9 cellular contexts compared by ENCODE assay signal in genomic region chr16:29028457-29029167, GRCh38. TPM values are rescaled to one million over a fixed set of nuclear protein-coding genes. Genes with fewer than 3 reads are reported as not detected.
DNase-seq lines count a peak whose midpoint lies in the region; ATAC-seq and TF ChIP-seq lines count a peak whose summit lies in the region.
"Had no signal": no experiment of that assay in that cellular context is flagged by ENCODE, and none has a peak within 500 bp of the region (broad histone marks: within the 10 kb centered on the region; RNA-seq: fewer than 3 reads in every experiment).

No MANE protein-coding gene starts in this region.

- POLR2A ChIA-PET in naive thymus-derived CD4-positive, alpha-beta T cell (lab: Charles Lee) = interaction anchor here (0.8 to 2.9 kb wide), 10 partner anchors 9 to 74 kb away, joined by 3 to 28 read pairs (median 4); partner anchors contain the start of genes LAT and SPNS1

- peak overlapping the region in 8 of 11 experiments; percentile 31 to 63 (median 53); a peak in 13 of 22 replicates for H3K9ac ChIP-seq in BLaER1 treated with 17β-estradiol and CSF1 and Interleukin-3, amounts not matched to agents 10 nM and 100 nM

- H3K9me3 ChIP-seq in BLaER1 treated with 17β-estradiol and CSF1 and Interleukin-3, amounts not matched to agents 10 nM and 100 nM (replicated peaks in 1 of 11) = no peaks in the 10 kb centered on the region
- H3K9me3 ChIP-seq in naive thymus-derived CD4-positive, alpha-beta T cell (ENCODE audit: control insufficient read depth in 2 of 3, low read length in 3 of 3) = no peaks in the 10 kb centered on the region

- peak overlapping the region; percentile 94; the same call in 1 of the 2 replicates for H2AFZ ChIP-seq in GM23338

- no peaks in the 10 kb centered on the region for H3K9me2 ChIP-seq in GM23338 (ENCODE audit: insufficient read depth)

- ATAC-seq in GM23338 (peak; percentile 54), GM18517 (IDR thresholded peaks at IDR 0.05; ENCODE audit: unreplicated experiment) (no peak)
- peak; percentile 27 for ATAC-seq in activated T-helper 17 cell treated with anti-CD3 and anti-CD28 coated beads, Interleukin-2, amount 50 U/mL, for 72 hours (replicated peaks)
- ATAC-seq in naive thymus-derived CD4-positive, alpha-beta T cell = no peak
- ATAC-seq: sciatic nerve had no signal

- H3K4me1 Mint-ChIP-seq in GM23338 = peaks cover 12% of the 10 kb centered on the region
- peaks cover 7% of the 10 kb centered on the region for H3K4me1 Mint-ChIP-seq in activated T-helper 17 cell treated with anti-CD3 and anti-CD28 coated beads, Interleukin-2, amount 50 U/mL, for 72 hours
- H3K4me1 Mint-ChIP-seq in naive thymus-derived CD4-positive, alpha-beta T cell = peaks cover 19 to 54% (median 47%) of the 10 kb centered on the region in 7 donors

- H3K27ac Mint-ChIP-seq in GM23338 = 0 out of 2 replicates have a peak overlapping the region, but pooled peaks have one; percentile 17
- peak overlapping the region; percentile 76 for H3K27ac Mint-ChIP-seq in activated T-helper 17 cell treated with anti-CD3 and anti-CD28 coated beads, Interleukin-2, amount 50 U/mL, for 72 hours
- peak overlapping the region in 8 of 9 donors; percentile 49 to 90 (median 63) for H3K27ac Mint-ChIP-seq in naive thymus-derived CD4-positive, alpha-beta T cell

- H3K79me2 ChIP-seq in GM23338 (replicated peaks; ENCODE audit: insufficient read depth) = no peaks in the 10 kb centered on the region

- peak overlapping the region; percentile 51 to 93 (median 79) for H3K4me2 ChIP-seq in BLaER1 treated with 17β-estradiol and CSF1 and Interleukin-3, amounts not matched to agents 10 nM and 100 nM
- H3K4me2 ChIP-seq in GM23338 = peak overlapping the region; percentile 48; the same call in 1 of the 2 replicates

- intact Hi-C loops in naive thymus-derived CD4-positive, alpha-beta T cell (cut with micrococcal nuclease) = no loop called here

- no peaks in the 10 kb centered on the region for H4K20me1 ChIP-seq in BLaER1 treated with 17β-estradiol and CSF1 and Interleukin-3, amounts not matched to agents 10 nM and 100 nM
- no peaks in the 10 kb centered on the region for H4K20me1 ChIP-seq in GM23338 (replicated peaks; ENCODE audit: insufficient read depth)

- CTCF ChIA-PET in naive thymus-derived CD4-positive, alpha-beta T cell (lab: Charles Lee) = interaction anchor here (0.7 to 1.2 kb wide), 2 partner anchors 39 to 52 kb away, joined by 3 read pairs; no protein-coding TSS in a partner anchor

- H3K4me3 ChIP-seq in BLaER1 treated with 17β-estradiol and CSF1 and Interleukin-3, amounts not matched to agents 10 nM and 100 nM = peak overlapping the region in 1 of 10 experiments; percentile 9; a peak in 2 of 20 replicates
- H3K4me3 ChIP-seq in GM23338 = no peak overlapping the region
- H3K4me3 ChIP-seq in naive thymus-derived CD4-positive, alpha-beta T cell (ENCODE audit: low read length) = peak overlapping the region; percentile 34

- 0 out of 4 replicates have a peak, but pooled peaks of 1 of the 2 experiments have one; percentile 17 for TF ChIP-seq CTCF in GM23338 (conservative IDR thresholded peaks at IDR 0.05; ENCODE audit: low read depth in 2 of 2)

- peaks cover 25 to 74% (median 63%) of the 10 kb centered on the region in 10 experiments for H3K4me1 ChIP-seq in BLaER1 treated with 17β-estradiol and CSF1 and Interleukin-3, amounts not matched to agents 10 nM and 100 nM
- no peaks in the 10 kb centered on the region for H3K4me1 ChIP-seq in GM23338 (ENCODE audit: insufficient read depth)
- peaks cover 22 to 38% of the 10 kb centered on the region in 2 donors for H3K4me1 ChIP-seq in naive thymus-derived CD4-positive, alpha-beta T cell (ENCODE audit: control insufficient read depth in 2 of 2, insufficient read depth in 2 of 2, low read length in 2 of 2)

- H3K4me3 Mint-ChIP-seq in GM23338 = no peak overlapping the region
- peak overlapping the region; percentile 66 for H3K4me3 Mint-ChIP-seq in activated T-helper 17 cell treated with anti-CD3 and anti-CD28 coated beads, Interleukin-2, amount 50 U/mL, for 72 hours
- peak overlapping the region in 4 of 10 donors; percentile 25 to 62 (median 45) for H3K4me3 Mint-ChIP-seq in naive thymus-derived CD4-positive, alpha-beta T cell

- H3K27me3 ChIP-seq in BLaER1 treated with 17β-estradiol and CSF1 and Interleukin-3, amounts not matched to agents 10 nM and 100 nM = peaks cover 0 to 11% (median 0%) of the 10 kb centered on the region in 11 experiments; a peak in 3 of 22 replicates
- no peaks in the 10 kb centered on the region for H3K27me3 ChIP-seq in GM23338 (ENCODE audit: insufficient read depth)
- no peaks in the 10 kb centered on the region for H3K27me3 ChIP-seq in naive thymus-derived CD4-positive, alpha-beta T cell (ENCODE audit: control insufficient read depth in 2 of 2, insufficient read depth in 2 of 2, low read length in 2 of 2)

- H3K36me3 ChIP-seq in BLaER1 treated with 17β-estradiol and CSF1 and Interleukin-3, amounts not matched to agents 10 nM and 100 nM = no peaks in the 10 kb centered on the region
- H3K36me3 ChIP-seq in GM23338 (ENCODE audit: insufficient read depth) = no peaks in the 10 kb centered on the region
- H3K36me3 ChIP-seq in naive thymus-derived CD4-positive, alpha-beta T cell (ENCODE audit: control insufficient read depth in 2 of 3, insufficient read depth in 3 of 3, low read length in 3 of 3) = no peaks in the 10 kb centered on the region

- no peaks in the 10 kb centered on the region for H3F3A ChIP-seq in GM23338 (replicated peaks; ENCODE audit: low read depth)

- DNase-seq in GM23338 (ENCODE audit: low spot score) (peak; percentile 23), Ammon's horn (ENCODE audit: low spot score) (no peak), SIG-M5 treated with dmso at 0.1 percent for 504 hours (lab: John Stamatoyannopoulos, UW; ENCODE audit: unreplicated experiment) (no peak)
- DNase-seq in naive thymus-derived CD4-positive, alpha-beta T cell = no peak
- no peak for DNase-seq in central memory CD4-positive, alpha-beta T cell

- H3K36me3 Mint-ChIP-seq in GM23338 (ENCODE audit: low read depth) = no peaks in the 10 kb centered on the region
- H3K36me3 Mint-ChIP-seq in activated T-helper 17 cell treated with anti-CD3 and anti-CD28 coated beads, Interleukin-2, amount 50 U/mL, for 72 hours (ENCODE audit: low read depth) = no peaks in the 10 kb centered on the region
- H3K36me3 Mint-ChIP-seq in naive thymus-derived CD4-positive, alpha-beta T cell = no peaks in the 10 kb centered on the region

- H3K27ac ChIP-seq in BLaER1 treated with 17β-estradiol and CSF1 and Interleukin-3, amounts not matched to agents 10 nM and 100 nM = peak overlapping the region in 10 of 11 experiments; percentile 26 to 75 (median 55); a peak in 17 of 22 replicates
- H3K27ac ChIP-seq in GM23338 (ENCODE audit: low read depth) = no peak overlapping the region
- no peak overlapping the region for H3K27ac ChIP-seq in naive thymus-derived CD4-positive, alpha-beta T cell (ENCODE audit: low read depth, low read length)

- peaks cover 11% of the 10 kb centered on the region for H3K27me3 Mint-ChIP-seq in GM23338 (ENCODE audit: insufficient read depth, low read depth, poor library complexity)
- H3K27me3 Mint-ChIP-seq in activated T-helper 17 cell treated with anti-CD3 and anti-CD28 coated beads, Interleukin-2, amount 50 U/mL, for 72 hours = no peaks in the 10 kb centered on the region
- no peaks in the 10 kb centered on the region for H3K27me3 Mint-ChIP-seq in naive thymus-derived CD4-positive, alpha-beta T cell

- no peaks in the 10 kb centered on the region for H3K9me3 Mint-ChIP-seq in GM23338
- no peaks in the 10 kb centered on the region for H3K9me3 Mint-ChIP-seq in activated T-helper 17 cell treated with anti-CD3 and anti-CD28 coated beads, Interleukin-2, amount 50 U/mL, for 72 hours
- peaks cover 0 to 1% (median 0%) of the 10 kb centered on the region in 11 donors for H3K9me3 Mint-ChIP-seq in naive thymus-derived CD4-positive, alpha-beta T cell

RNA-seq across cellular contexts. Expression of gene LAT, which starts 43.8 kb away (rescaled TPM):
- total RNA-seq in GM23338 (2014; rRNA removed; shearing (Covaris generic)) = 0.19 and 2.4 TPM in 2 replicates
- 1.3 and 2.2 TPM in 2 replicates for polyA plus RNA-seq in GM23338 (2016; fragmentation: Nextera tagmentation; extraction: Ambion mirVana)
- 100 to 1,000 TPM; 216 to 327 TPM for total RNA-seq in activated T-helper 17 cell treated with anti-CD3 and anti-CD28 coated beads, Interleukin-2, amount 50 U/mL, for 72 hours
- 100 to 1,000 TPM; 179 to 476 (median 342) TPM for total RNA-seq in naive thymus-derived CD4-positive, alpha-beta T cell
- 100 to 1,000 TPM; 317 to 445 TPM for polyA plus RNA-seq in naive thymus-derived CD4-positive, alpha-beta T cell

RNA-seq across cellular contexts. Expression of gene SPNS1, which starts 54.0 kb away (rescaled TPM):
- 30.0 and 48.5 TPM in 2 replicates for total RNA-seq in GM23338 (2014; rRNA removed; shearing (Covaris generic))
- 37.2 and 38.0 TPM in 2 replicates for polyA plus RNA-seq in GM23338 (2016; fragmentation: Nextera tagmentation; extraction: Ambion mirVana)
- total RNA-seq in activated T-helper 17 cell treated with anti-CD3 and anti-CD28 coated beads, Interleukin-2, amount 50 U/mL, for 72 hours = 10 to 100 TPM; 15.0 to 26.8 TPM
- total RNA-seq in naive thymus-derived CD4-positive, alpha-beta T cell = 10 to 100 TPM; 31.1 to 47.0 (median 42.1) TPM
- polyA plus RNA-seq in naive thymus-derived CD4-positive, alpha-beta T cell = 10 to 100 TPM; 22.6 to 40.4 TPM

Comparison
In these comparisons a context has a peak if more than half of its experiments do, and no peak if none do; other contexts are left out.
1. H3K27ac ChIP-seq: peak in BLaER1 treated with 17β-estradiol and CSF1 and Interleukin-3, amounts not matched to agents 10 nM and 100 nM (10 of 11); none in GM23338 (single experiment) and naive thymus-derived CD4-positive, alpha-beta T cell (single experiment).
2. ATAC-seq: peak in GM23338 (single experiment) and activated T-helper 17 cell treated with anti-CD3 and anti-CD28 coated beads, Interleukin-2, amount 50 U/mL, for 72 hours (single experiment); none in naive thymus-derived CD4-positive, alpha-beta T cell (single experiment) and GM18517 (single experiment).
3. H3K27ac Mint-ChIP-seq: peak in every context shown above with its lines; median percentile 76 in activated T-helper 17 cell treated with anti-CD3 and anti-CD28 coated beads, Interleukin-2, amount 50 U/mL, for 72 hours; 63 in naive thymus-derived CD4-positive, alpha-beta T cell; 17 in GM23338.
4. RNA of gene LAT, which starts 43.8 kb away (total RNA-seq): 179 to 476 TPM in naive thymus-derived CD4-positive, alpha-beta T cell and 216 to 327 TPM in activated T-helper 17 cell treated with anti-CD3 and anti-CD28 coated beads, Interleukin-2, amount 50 U/mL, for 72 hours; 0.19 to 2.4 TPM in GM23338; every median in the first group is over 10 times any median in the second.